Comparison of ENCODE assay signal across 9 cellular contexts in the genomic region with DNA sequence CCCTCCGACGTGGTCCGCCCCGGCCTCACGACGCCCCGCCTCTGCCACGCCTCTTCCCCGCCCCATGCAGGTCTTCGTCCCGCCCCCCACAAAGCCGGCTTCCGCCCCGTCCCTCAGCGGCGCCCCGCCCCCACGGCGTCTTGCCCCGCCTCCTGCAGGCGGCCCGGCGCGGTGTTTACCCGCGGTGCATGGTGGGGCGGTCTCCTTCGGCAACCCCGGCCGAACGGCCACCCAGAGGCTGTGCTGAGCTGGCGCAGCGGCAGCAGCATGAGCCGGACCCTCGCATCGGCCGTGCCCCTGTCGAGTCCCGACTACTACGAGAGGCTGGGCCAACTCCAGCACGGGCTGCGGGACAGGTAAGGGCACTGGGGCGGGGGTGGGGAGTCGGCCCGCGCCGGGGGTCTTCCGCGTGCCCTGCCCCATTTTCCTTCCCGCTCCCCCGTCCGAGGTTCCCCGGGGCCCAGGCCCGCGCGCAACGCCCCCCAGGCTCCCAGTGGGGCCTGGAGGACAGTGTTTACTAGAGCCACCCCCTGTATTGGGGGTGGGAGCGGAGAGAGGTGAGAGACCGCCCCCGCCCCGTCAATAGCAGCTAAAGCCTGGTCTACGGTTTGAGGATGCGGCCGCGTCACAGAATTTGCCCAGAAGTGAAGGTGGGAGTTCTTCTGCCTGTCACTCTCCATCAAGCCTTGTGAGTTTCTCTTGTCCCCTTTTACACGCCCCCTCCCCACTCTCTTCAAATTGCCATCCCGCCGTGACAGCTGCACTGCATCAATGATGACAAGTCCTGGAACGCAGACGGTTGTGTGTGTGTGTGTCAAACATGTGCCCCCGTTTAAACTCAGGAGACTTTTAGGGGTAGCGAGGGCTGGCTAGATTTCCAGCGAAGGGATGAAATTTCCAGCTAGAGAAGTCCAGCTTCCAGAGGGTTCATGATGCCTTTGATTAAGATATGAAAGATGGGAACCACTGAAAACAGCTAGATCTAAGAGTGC. TPM values are rescaled to one million over a fixed set of nuclear protein-coding genes. Genes with fewer than 3 reads are reported as not detected.
DNase-seq lines count a peak whose midpoint lies in the region; ATAC-seq, FAIRE-seq and TF ChIP-seq lines count a peak whose summit lies in the region.
"Had no signal": no experiment of that assay in that cellular context is flagged by ENCODE, and none has a peak within 500 bp of the region (broad histone marks: within the 10 kb centered on the region; RNA-seq: fewer than 3 reads in every experiment).

A gene with protein sequence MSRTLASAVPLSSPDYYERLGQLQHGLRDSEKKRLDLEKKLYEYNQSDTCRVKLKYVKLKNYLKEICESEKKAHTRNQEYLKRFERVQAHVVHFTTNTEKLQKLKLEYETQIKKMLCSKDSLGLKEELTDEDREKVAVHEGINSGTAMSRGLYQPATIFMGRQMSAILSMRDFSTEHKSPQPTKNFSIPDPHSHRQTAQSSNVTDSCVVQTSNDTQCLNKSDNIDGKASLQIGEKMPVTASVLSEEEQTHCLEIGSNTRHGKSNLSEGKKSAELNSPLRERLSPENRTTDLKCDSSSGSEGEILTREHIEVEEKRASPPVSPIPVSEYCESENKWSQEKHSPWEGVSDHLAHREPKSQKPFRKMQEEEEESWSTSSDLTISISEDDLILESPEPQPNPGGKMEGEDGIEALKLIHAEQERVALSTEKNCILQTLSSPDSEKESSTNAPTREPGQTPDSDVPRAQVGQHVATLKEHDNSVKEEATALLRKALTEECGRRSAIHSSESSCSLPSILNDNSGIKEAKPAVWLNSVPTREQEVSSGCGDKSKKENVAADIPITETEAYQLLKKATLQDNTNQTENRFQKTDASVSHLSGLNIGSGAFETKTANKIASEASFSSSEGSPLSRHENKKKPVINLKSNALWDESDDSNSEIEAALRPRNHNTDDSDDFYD (plus strand): TSS at position 234 of the 992 bp plus-strand sequence. CDS start 34 bp downstream, at position 268.

- intact Hi-C loops in activated B cell treated with CpG ODN at 0.5 μM for 24 hours (cut with micrococcal nuclease): loop anchor here (1.0 to 10.0 kb wide), 7 partner anchors 26 to 1073 kb away; partner anchors contain the start of genes CFAP61, CRNKL1, RALGAPA2 and XRN2

- no peaks in the 10 kb centered on the region for H4K20me1 ChIP-seq in keratinocyte (ENCODE audit: control insufficient read depth, extremely low read depth, insufficient read depth, low read length)

- TF ChIP-seq POLR2A in GM18951 (IDR thresholded peaks at IDR 0.05; ENCODE audit: extremely low read depth, insufficient read depth, insufficient read length): peak; percentile 92

- FAIRE-seq in keratinocyte (lab: Jason Lieb, UNC): no peak
- FAIRE-seq: colon had no signal

- dilution Hi-C loops in keratinocyte (cut with MboI; ENCODE audit: extremely low pct_ligation_motif_present, low sequenced_read_pairs): no loop called here

- DNase-seq in AG09309 (ENCODE audit: low read depth): peak; percentile 71
- peak; percentile 84 for DNase-seq in NCI-H226
- DNase-seq in activated B cell treated with CpG ODN at 0.5 μM for 24 hours: peak; percentile 100
- peak; percentile 96 for DNase-seq in central memory CD4-positive, alpha-beta T cell
- peak; percentile 68 for DNase-seq in keratinocyte (ENCODE audit: low read depth, low spot score)
- DNase-seq in stimulated activated CD4-positive, alpha-beta T cell treated with anti-CD3 and anti-CD28 coated beads, Interleukin-15, amount 100 ng/mL, for 1 hour (ENCODE audit: low read depth in 1 of 2, low spot score in 1 of 2): peak; percentile 99

- peak within 1 kb of the TSS; percentile 81 for H3K9ac ChIP-seq in keratinocyte (ENCODE audit: control insufficient read depth, extremely low read depth, insufficient read depth, low read length)

- H3K27me3 ChIP-seq in keratinocyte (ENCODE audit: control insufficient read depth, extremely low read depth, insufficient read depth, low read length): no peaks in the 10 kb centered on the region

- H3K27ac ChIP-seq in keratinocyte (ENCODE audit: control insufficient read depth, insufficient read depth, low read length): peak within 1 kb of the TSS; percentile 56

- H3K27me3 Mint-ChIP-seq in activated B cell treated with CpG ODN at 0.5 μM for 24 hours: peaks cover 6% of the 10 kb centered on the region

- peak within 1 kb of the TSS; percentile 95 for H3K4me3 ChIP-seq in AG09309 (ENCODE audit: control insufficient read depth, low read depth, low read length)
- H3K4me3 ChIP-seq in keratinocyte (ENCODE audit: control insufficient read depth in 2 of 3, extremely low read depth in 1 of 3, insufficient read depth in 2 of 3, low read depth in 1 of 3, low read length in 3 of 3): peak within 1 kb of the TSS; percentile 86 to 97 (median 88)

- H3K9me1 ChIP-seq in keratinocyte (ENCODE audit: control insufficient read depth, extremely low read depth, insufficient read depth, low read length): no peaks in the 10 kb centered on the region

- H3K27ac Mint-ChIP-seq in activated B cell treated with CpG ODN at 0.5 μM for 24 hours: peak within 1 kb of the TSS; percentile 44

- peaks cover 10% of the 10 kb centered on the region for H3K4me1 ChIP-seq in keratinocyte (ENCODE audit: control insufficient read depth, extremely low read depth, insufficient read depth, low read length)

- H3K4me3 Mint-ChIP-seq in activated B cell treated with CpG ODN at 0.5 μM for 24 hours: peak within 1 kb of the TSS; percentile 87

- peaks cover 7% of the 10 kb centered on the region for H3K36me3 Mint-ChIP-seq in activated B cell treated with CpG ODN at 0.5 μM for 24 hours (ENCODE audit: low read depth)

- ATAC-seq in HG03196 (IDR thresholded peaks at IDR 0.05; ENCODE audit: unreplicated experiment) (peak; percentile 97), activated B cell treated with CpG ODN at 0.5 μM for 24 hours (ENCODE audit: low read depth) (peak; percentile 96)

- H3K79me2 ChIP-seq in keratinocyte (ENCODE audit: control insufficient read depth, insufficient read depth, low read length): peaks cover 2% of the 10 kb centered on the region

- CTCF ChIA-PET in activated B cell treated with CpG ODN at 0.5 μM for 24 hours (lab: Charles Lee): interaction anchor here (1.4 kb wide), 1 partner anchor 110 kb away, joined by 4 read pairs; no protein-coding TSS in a partner anchor

- TF ChIP-seq CTCF in AG09309 (IDR thresholded peaks at IDR 0.05; ENCODE audit: control insufficient read depth, insufficient read depth, low read depth, low read length, missing control alignments) (no peak), activated B cell treated with CpG ODN at 0.5 μM for 24 hours (IDR thresholded peaks at IDR 0.05) (no peak), keratinocyte (optimal IDR thresholded peaks at IDR 0.05 in 1 of 3, IDR thresholded peaks at IDR 0.05 in 1 of 3, conservative IDR thresholded peaks at IDR 0.05 in 1 of 3; ENCODE audit: extremely low read depth in 1 of 3, insufficient read depth in 2 of 3, low read length in 3 of 3) (peak in 2 of 3 experiments; percentile 33 to 35)

- H2AFZ ChIP-seq in keratinocyte (ENCODE audit: control insufficient read depth, low read length): peak within 1 kb of the TSS; percentile 100

- H3K4me1 Mint-ChIP-seq in activated B cell treated with CpG ODN at 0.5 μM for 24 hours: peaks cover 10% of the 10 kb centered on the region

- peak within 1 kb of the TSS; percentile 98 for H3K4me2 ChIP-seq in keratinocyte (ENCODE audit: control insufficient read depth, extremely low read depth, insufficient read depth, low read depth, low read length)

- no peaks in the 10 kb centered on the region for H3K9me3 ChIP-seq in keratinocyte (ENCODE audit: control insufficient read depth, low read depth, low read length)

- in situ Hi-C loops in GM18951 (cut with MboI; ENCODE audit: low sequenced_read_pairs, unreplicated experiment): no loop called here

- no peaks in the 10 kb centered on the region for H3K36me3 ChIP-seq in keratinocyte (ENCODE audit: control insufficient read depth in 2 of 2, extremely low read depth in 1 of 2, insufficient read depth in 2 of 2, low read length in 2 of 2)

- POLR2A ChIA-PET in activated B cell treated with CpG ODN at 0.5 μM for 24 hours (lab: Charles Lee): interaction anchor here (0.6 to 0.9 kb wide), 5 partner anchors 21 to 116 kb away, joined by 3 to 5 read pairs (median 3); no protein-coding TSS in a partner anchor

- no peaks in the 10 kb centered on the region for H3K9me3 Mint-ChIP-seq in activated B cell treated with CpG ODN at 0.5 μM for 24 hours

RNA-seq across cellular contexts. Expression of the gene that starts here (rescaled TPM):
- 15.8 and 18.0 TPM in 2 replicates for total RNA-seq in activated B cell treated with CpG ODN at 0.5 μM for 24 hours
- 10.9 to 21.3 TPM (median 12.1 TPM) in 3 replicates for polyA plus RNA-seq in keratinocyte
- polyA plus RNA-seq in keratinocyte (2011; ENCODE audit: low read depth): 25.8 TPM
- 11.7 and 19.0 TPM in 2 replicates for polyA plus RNA-seq in keratinocyte (2011; cell fraction: cytosol; rRNA removed)
- polyA plus RNA-seq in keratinocyte (2011; cell fraction: nucleus; rRNA removed): 15.1 and 16.0 TPM in 2 replicates
- polyA plus RNA-seq in keratinocyte (2012; ENCODE audit: low replicate concordance): 8.5 and 14.5 TPM in 2 replicates
- 1.1 to 6.2 TPM (median 4.2 TPM) in 3 replicates for polyA minus RNA-seq in keratinocyte
- polyA minus RNA-seq in keratinocyte (2011; cell fraction: cytosol; rRNA and poly(A)+ RNA removed): 8.8 TPM
- 4.0 and 6.7 TPM in 2 replicates for polyA minus RNA-seq in keratinocyte (2011; cell fraction: nucleus; rRNA and poly(A)+ RNA removed)

Comparison
In these comparisons a context has a peak if more than half of its experiments do, and no peak if none do; other contexts are left out.
1. Peak in every context shown above with its lines: DNase-seq, ATAC-seq, H3K4me3 ChIP-seq and H3K27ac ChIP-seq.
2. CTCF ChIP-seq: peak in keratinocyte (2 of 3); none in AG09309 (single experiment) and activated B cell treated with CpG ODN at 0.5 μM for 24 hours (single experiment).